14 cellular contexts compared by ENCODE assay signal in genomic region chr4:25361253-25361652, GRCh38. TPM values are rescaled to one million over a fixed set of nuclear protein-coding genes. Genes with fewer than 3 reads are reported as not detected.
DNase-seq lines count a peak whose midpoint lies in the region; ATAC-seq and TF ChIP-seq lines count a peak whose summit lies in the region.
"Had no signal": no experiment of that assay in that cellular context is flagged by ENCODE, and none has a peak within 500 bp of the region (broad histone marks: within the 10 kb centered on the region; RNA-seq: fewer than 3 reads in every experiment).

No MANE protein-coding gene starts in this region.

- H3K27me3 Mint-ChIP-seq in GM23338 (ENCODE audit: insufficient read depth, low read depth, poor library complexity) = no peaks in the 10 kb centered on the region
- H3K27me3 Mint-ChIP-seq: B cell; CD4-positive, alpha-beta T cell had no signal

- H3K36me3 Mint-ChIP-seq in GM23338 (ENCODE audit: low read depth) = peaks cover 42% of the 10 kb centered on the region

- H3K79me2 ChIP-seq in GM23338 (replicated peaks; ENCODE audit: insufficient read depth) = no peaks in the 10 kb centered on the region

- DNase-seq in NCI-H82 (lab: John Stamatoyannopoulos, UW) (peak; percentile 9), NCI-H82 treated with DMSO at 0.1 percent for 48 hours (lab: John Stamatoyannopoulos, UW; ENCODE audit: unreplicated experiment) (no peak), GM23338 (ENCODE audit: low spot score) (peak; percentile 17), left lobe of liver (ENCODE audit: low spot score) (peak; percentile 37), AG20443 (ENCODE audit: low spot score) (no peak)
- DNase-seq: ACHN; C1 segment of cervical spinal cord; CD4-positive, alpha-beta T cell; HFFc6 had no signal

- no peak overlapping the region for H3K4me3 ChIP-seq in GM23338
- H3K4me3 ChIP-seq: HAP-1 had no signal

- H3K27ac ChIP-seq in GM23338 (ENCODE audit: low read depth) = no peak overlapping the region
- H3K27ac ChIP-seq: HL-60 had no signal

- no peaks in the 10 kb centered on the region for H4K20me1 ChIP-seq in GM23338 (replicated peaks; ENCODE audit: insufficient read depth)

- no peak for TF ChIP-seq CTCF in GM23338 (conservative IDR thresholded peaks at IDR 0.05; ENCODE audit: low read depth in 2 of 2)

- no peaks in the 10 kb centered on the region for H3K27me3 ChIP-seq in GM23338 (ENCODE audit: insufficient read depth)

- no peaks in the 10 kb centered on the region for H3K4me1 Mint-ChIP-seq in GM23338
- H3K4me1 Mint-ChIP-seq: B cell had no signal

- H2AFZ ChIP-seq in GM23338 = no peak overlapping the region

- H3K4me2 ChIP-seq in GM23338 = no peak overlapping the region

- H3K36me3 ChIP-seq in GM23338 (ENCODE audit: insufficient read depth) = peaks cover 4% of the 10 kb centered on the region; the same call in 1 of the 2 replicates
- H3K36me3 ChIP-seq: HAP-1 had no signal

- no peak for ATAC-seq in GM23338
- ATAC-seq in left lobe of liver = no peak
- ATAC-seq in HG03469 (IDR thresholded peaks at IDR 0.05; ENCODE audit: unreplicated experiment) = no peak
- ATAC-seq in GM21786 (IDR thresholded peaks at IDR 0.05; ENCODE audit: unreplicated experiment) = no peak

- 0 out of 2 replicates have a peak, but pooled peaks cover 4% of the 10 kb centered on the region for H3K9me2 ChIP-seq in GM23338 (ENCODE audit: insufficient read depth)

- H3K4me1 ChIP-seq in GM23338 (ENCODE audit: insufficient read depth) = no peaks in the 10 kb centered on the region
- H3K4me1 ChIP-seq: HAP-1 had no signal

- H3K9me3 Mint-ChIP-seq in GM23338 = peaks cover 19% of the 10 kb centered on the region
- H3K9me3 Mint-ChIP-seq: CD4-positive, alpha-beta T cell; HFFc6 had no signal

- no peak overlapping the region for H3K27ac Mint-ChIP-seq in GM23338
- H3K27ac Mint-ChIP-seq: B cell; CD4-positive, alpha-beta T cell; HFFc6 had no signal

- H3K4me3 Mint-ChIP-seq in GM23338 = no peak overlapping the region
- H3K4me3 Mint-ChIP-seq: B cell; CD4-positive, alpha-beta T cell; HFFc6 had no signal

- no peaks in the 10 kb centered on the region for H3F3A ChIP-seq in GM23338 (replicated peaks; ENCODE audit: low read depth)

TF ChIP-seq in GM23338, 12 proteins besides CTCF, POLR2A, EP300 and RAD21:
- no peak for TF ChIP-seq POLR2AphosphoS5 (IDR thresholded peaks at IDR 0.05; ENCODE audit: low read depth)
- TF ChIP-seq, protein P1, sequence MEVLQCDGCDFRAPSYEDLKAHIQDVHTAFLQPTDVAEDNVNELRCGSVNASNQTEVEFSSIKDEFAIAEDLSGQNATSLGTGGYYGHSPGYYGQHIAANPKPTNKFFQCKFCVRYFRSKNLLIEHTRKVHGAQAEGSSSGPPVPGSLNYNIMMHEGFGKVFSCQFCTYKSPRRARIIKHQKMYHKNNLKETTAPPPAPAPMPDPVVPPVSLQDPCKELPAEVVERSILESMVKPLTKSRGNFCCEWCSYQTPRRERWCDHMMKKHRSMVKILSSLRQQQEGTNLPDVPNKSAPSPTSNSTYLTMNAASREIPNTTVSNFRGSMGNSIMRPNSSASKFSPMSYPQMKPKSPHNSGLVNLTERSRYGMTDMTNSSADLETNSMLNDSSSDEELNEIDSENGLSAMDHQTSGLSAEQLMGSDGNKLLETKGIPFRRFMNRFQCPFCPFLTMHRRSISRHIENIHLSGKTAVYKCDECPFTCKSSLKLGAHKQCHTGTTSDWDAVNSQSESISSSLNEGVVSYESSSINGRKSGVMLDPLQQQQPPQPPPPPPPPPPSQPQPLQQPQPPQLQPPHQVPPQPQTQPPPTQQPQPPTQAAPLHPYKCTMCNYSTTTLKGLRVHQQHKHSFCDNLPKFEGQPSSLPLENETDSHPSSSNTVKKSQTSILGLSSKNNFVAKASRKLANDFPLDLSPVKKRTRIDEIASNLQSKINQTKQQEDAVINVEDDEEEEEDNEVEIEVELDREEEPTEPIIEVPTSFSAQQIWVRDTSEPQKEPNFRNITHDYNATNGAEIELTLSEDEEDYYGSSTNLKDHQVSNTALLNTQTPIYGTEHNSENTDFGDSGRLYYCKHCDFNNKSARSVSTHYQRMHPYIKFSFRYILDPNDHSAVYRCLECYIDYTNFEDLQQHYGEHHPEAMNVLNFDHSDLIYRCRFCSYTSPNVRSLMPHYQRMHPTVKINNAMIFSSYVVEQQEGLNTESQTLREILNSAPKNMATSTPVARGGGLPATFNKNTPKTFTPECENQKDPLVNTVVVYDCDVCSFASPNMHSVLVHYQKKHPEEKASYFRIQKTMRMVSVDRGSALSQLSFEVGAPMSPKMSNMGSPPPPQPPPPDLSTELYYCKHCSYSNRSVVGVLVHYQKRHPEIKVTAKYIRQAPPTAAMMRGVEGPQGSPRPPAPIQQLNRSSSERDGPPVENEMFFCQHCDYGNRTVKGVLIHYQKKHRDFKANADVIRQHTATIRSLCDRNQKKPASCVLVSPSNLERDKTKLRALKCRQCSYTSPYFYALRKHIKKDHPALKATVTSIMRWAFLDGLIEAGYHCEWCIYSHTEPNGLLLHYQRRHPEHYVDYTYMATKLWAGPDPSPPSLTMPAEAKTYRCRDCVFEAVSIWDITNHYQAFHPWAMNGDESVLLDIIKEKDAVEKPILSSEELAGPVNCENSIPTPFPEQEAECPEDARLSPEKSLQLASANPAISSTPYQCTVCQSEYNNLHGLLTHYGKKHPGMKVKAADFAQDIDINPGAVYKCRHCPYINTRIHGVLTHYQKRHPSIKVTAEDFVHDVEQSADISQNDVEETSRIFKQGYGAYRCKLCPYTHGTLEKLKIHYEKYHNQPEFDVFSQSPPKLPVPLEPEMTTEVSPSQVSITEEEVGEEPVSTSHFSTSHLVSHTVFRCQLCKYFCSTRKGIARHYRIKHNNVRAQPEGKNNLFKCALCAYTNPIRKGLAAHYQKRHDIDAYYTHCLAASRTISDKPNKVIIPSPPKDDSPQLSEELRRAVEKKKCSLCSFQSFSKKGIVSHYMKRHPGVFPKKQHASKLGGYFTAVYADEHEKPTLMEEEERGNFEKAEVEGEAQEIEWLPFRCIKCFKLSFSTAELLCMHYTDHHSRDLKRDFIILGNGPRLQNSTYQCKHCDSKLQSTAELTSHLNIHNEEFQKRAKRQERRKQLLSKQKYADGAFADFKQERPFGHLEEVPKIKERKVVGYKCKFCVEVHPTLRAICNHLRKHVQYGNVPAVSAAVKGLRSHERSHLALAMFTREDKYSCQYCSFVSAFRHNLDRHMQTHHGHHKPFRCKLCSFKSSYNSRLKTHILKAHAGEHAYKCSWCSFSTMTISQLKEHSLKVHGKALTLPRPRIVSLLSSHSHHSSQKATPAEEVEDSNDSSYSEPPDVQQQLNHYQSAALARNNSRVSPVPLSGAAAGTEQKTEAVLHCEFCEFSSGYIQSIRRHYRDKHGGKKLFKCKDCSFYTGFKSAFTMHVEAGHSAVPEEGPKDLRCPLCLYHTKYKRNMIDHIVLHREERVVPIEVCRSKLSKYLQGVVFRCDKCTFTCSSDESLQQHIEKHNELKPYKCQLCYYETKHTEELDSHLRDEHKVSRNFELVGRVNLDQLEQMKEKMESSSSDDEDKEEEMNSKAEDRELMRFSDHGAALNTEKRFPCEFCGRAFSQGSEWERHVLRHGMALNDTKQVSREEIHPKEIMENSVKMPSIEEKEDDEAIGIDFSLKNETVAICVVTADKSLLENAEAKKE (CRISPR knock-in tag; IDR thresholded peaks at IDR 0.05) = no peak
- TF ChIP-seq, protein P2, sequence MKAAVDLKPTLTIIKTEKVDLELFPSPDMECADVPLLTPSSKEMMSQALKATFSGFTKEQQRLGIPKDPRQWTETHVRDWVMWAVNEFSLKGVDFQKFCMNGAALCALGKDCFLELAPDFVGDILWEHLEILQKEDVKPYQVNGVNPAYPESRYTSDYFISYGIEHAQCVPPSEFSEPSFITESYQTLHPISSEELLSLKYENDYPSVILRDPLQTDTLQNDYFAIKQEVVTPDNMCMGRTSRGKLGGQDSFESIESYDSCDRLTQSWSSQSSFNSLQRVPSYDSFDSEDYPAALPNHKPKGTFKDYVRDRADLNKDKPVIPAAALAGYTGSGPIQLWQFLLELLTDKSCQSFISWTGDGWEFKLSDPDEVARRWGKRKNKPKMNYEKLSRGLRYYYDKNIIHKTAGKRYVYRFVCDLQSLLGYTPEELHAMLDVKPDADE (IDR thresholded peaks at IDR 0.05) = no peak
- TF ChIP-seq EZH2phosphoT487 (IDR thresholded peaks at IDR 0.05; ENCODE audit: unreplicated experiment) = no peak
- TF ChIP-seq NANOG (IDR thresholded peaks at IDR 0.05; ENCODE audit: borderline replicate concordance) = no peak
- TF ChIP-seq STAT1 (IDR thresholded peaks at IDR 0.05; ENCODE audit: unreplicated experiment) = no peak
- TF ChIP-seq EZH2 (IDR thresholded peaks at IDR 0.05; ENCODE audit: low read depth, unreplicated experiment) = no peak
- TF ChIP-seq CREB1 (CRISPR knock-in tag; IDR thresholded peaks at IDR 0.05; ENCODE audit: low read depth) = no peak
TF ChIP-seq in GM23338: peak in this region for 0.

RNA-seq across cellular contexts. Expression of gene ANAPC4, which starts 15.8 kb away (rescaled TPM):
- total RNA-seq in GM23338 (2014; rRNA removed; shearing (Covaris generic)) = 44.6 and 46.2 TPM in 2 replicates
- 25.0 and 34.3 TPM in 2 replicates for polyA plus RNA-seq in GM23338 (2016; fragmentation: Nextera tagmentation; extraction: Ambion mirVana)
- total RNA-seq in left lobe of liver = 11.8 TPM

RNA-seq across cellular contexts. Expression of gene ZCCHC4, which starts 48.7 kb away (rescaled TPM):
- 17.9 and 22.4 TPM in 2 replicates for total RNA-seq in GM23338 (2014; rRNA removed; shearing (Covaris generic))
- polyA plus RNA-seq in GM23338 (2016; fragmentation: Nextera tagmentation; extraction: Ambion mirVana) = 8.7 and 11.3 TPM in 2 replicates
- 4.1 TPM for total RNA-seq in left lobe of liver

Comparison
In these comparisons a context has a peak if more than half of its experiments do, and no peak if none do; other contexts are left out.
1. DNase-seq: peak in NCI-H82 (single experiment), GM23338 (single experiment) and left lobe of liver (single experiment); none in NCI-H82 treated with DMSO at 0.1 percent for 48 hours (single experiment) and AG20443 (single experiment).